16 cellular contexts compared by ENCODE assay signal in genomic region chr11:66221012-66221411, GRCh38. TPM values are rescaled to one million over a fixed set of nuclear protein-coding genes. Genes with fewer than 3 reads are reported as not detected.
DNase-seq lines count a peak whose midpoint lies in the region; ATAC-seq and TF ChIP-seq lines count a peak whose summit lies in the region.
"Had no signal": no experiment of that assay in that cellular context is flagged by ENCODE, and none has a peak within 500 bp of the region (broad histone marks: within the 10 kb centered on the region; RNA-seq: fewer than 3 reads in every experiment).

No MANE protein-coding gene starts in this region.

- no peaks in the 10 kb centered on the region for H3K27me3 Mint-ChIP-seq in activated CD4-positive, alpha-beta T cell treated with anti-CD3 and anti-CD28 coated beads, Interleukin-2, amount 10 ng/mL, durations not matched to agents 24 days and 14 days
- H3K27me3 Mint-ChIP-seq in activated naive CD8-positive, alpha-beta T cell treated with anti-CD3 and anti-CD28 coated beads, Interleukin-2, amount 10 ng/mL, durations not matched to agents 7 days and 5 days, result no peaks in the 10 kb centered on the region
- H3K27me3 Mint-ChIP-seq in natural killer cell (ENCODE audit: low read depth in 2 of 2), result no peaks in the 10 kb centered on the region

- TF ChIP-seq CTCF in GM13976 (IDR thresholded peaks at IDR 0.05; ENCODE audit: borderline replicate concordance, control extremely low read depth, extremely low read depth, insufficient read depth, missing control alignments) (no peak), natural killer cell (IDR thresholded peaks at IDR 0.05) (no peak)

- no peak for ATAC-seq in activated naive CD8-positive, alpha-beta T cell treated with anti-CD3 and anti-CD28 coated beads, Interleukin-2, amount 10 ng/mL, durations not matched to agents 7 days and 5 days (ENCODE audit: low read depth)
- no peak for ATAC-seq in natural killer cell
- no peak for ATAC-seq in GM18909 (IDR thresholded peaks at IDR 0.05; ENCODE audit: poor library complexity, unreplicated experiment)
- ATAC-seq: foreskin keratinocyte had no signal

- in situ Hi-C loops in GM13976 (cut with MboI; ENCODE audit: low sequenced_read_pairs, unreplicated experiment), result no loop called here

- intact Hi-C loops in activated CD4-positive, alpha-beta T cell treated with anti-CD3 and anti-CD28 coated beads, Interleukin-2, amount 10 ng/mL, durations not matched to agents 24 days and 14 days (cut with micrococcal nuclease), result no loop called here
- intact Hi-C loops in natural killer cell (cut with micrococcal nuclease), result loop anchor here (5.0 kb wide), 1 partner anchor 166 kb away; no protein-coding TSS in a partner anchor

- H3K9me3 Mint-ChIP-seq in activated CD4-positive, alpha-beta T cell treated with anti-CD3 and anti-CD28 coated beads, Interleukin-2, amount 10 ng/mL, durations not matched to agents 24 days and 14 days, result no peaks in the 10 kb centered on the region
- H3K9me3 Mint-ChIP-seq in activated naive CD8-positive, alpha-beta T cell treated with anti-CD3 and anti-CD28 coated beads, Interleukin-2, amount 10 ng/mL, durations not matched to agents 7 days and 5 days, result no peaks in the 10 kb centered on the region
- no peaks in the 10 kb centered on the region for H3K9me3 Mint-ChIP-seq in natural killer cell
- H3K9me3 Mint-ChIP-seq: neural crest cell had no signal

- DNase-seq in activated CD4-positive, alpha-beta T cell treated with anti-CD3 and anti-CD28 coated beads, Interleukin-2, amount 10 ng/mL, durations not matched to agents 24 days and 14 days, result no peak
- no peak for DNase-seq in activated CD4-positive, alpha-beta T cell treated with anti-CD3 and anti-CD28 coated beads for 4 hours
- DNase-seq in GM13976 (ENCODE audit: low spot score) (peak; percentile 4), natural killer cell (no peak), NCI-H2171 treated with DMSO at 0.1 percent for 48 hours (lab: John Stamatoyannopoulos, UW) (no peak), cerebellar cortex (ENCODE audit: low spot score) (no peak)
- DNase-seq in activated naive CD8-positive, alpha-beta T cell treated with anti-CD3 and anti-CD28 coated beads, Interleukin-2, amount 10 ng/mL, durations not matched to agents 7 days and 5 days, result peak; percentile 22
- DNase-seq: cortex of kidney, hypothalamus, kidney, MM.1S, NCI-H146, transverse colon had no signal

- POLR2A ChIA-PET in activated naive CD8-positive, alpha-beta T cell treated with anti-CD3 and anti-CD28 coated beads, Interleukin-2, amount 10 ng/mL, durations not matched to agents 7 days and 5 days (lab: Charles Lee), result no interaction called here

- H3K36me3 Mint-ChIP-seq in activated CD4-positive, alpha-beta T cell treated with anti-CD3 and anti-CD28 coated beads, Interleukin-2, amount 10 ng/mL, durations not matched to agents 24 days and 14 days (ENCODE audit: low read depth), result peaks cover 44% of the 10 kb centered on the region
- H3K36me3 Mint-ChIP-seq in activated naive CD8-positive, alpha-beta T cell treated with anti-CD3 and anti-CD28 coated beads, Interleukin-2, amount 10 ng/mL, durations not matched to agents 7 days and 5 days, result peaks cover 12% of the 10 kb centered on the region
- peaks cover 13% of the 10 kb centered on the region for H3K36me3 Mint-ChIP-seq in natural killer cell

- peaks cover 21% of the 10 kb centered on the region for H3K4me1 Mint-ChIP-seq in activated CD4-positive, alpha-beta T cell treated with anti-CD3 and anti-CD28 coated beads, Interleukin-2, amount 10 ng/mL, durations not matched to agents 24 days and 14 days
- peaks cover 22% of the 10 kb centered on the region for H3K4me1 Mint-ChIP-seq in activated naive CD8-positive, alpha-beta T cell treated with anti-CD3 and anti-CD28 coated beads, Interleukin-2, amount 10 ng/mL, durations not matched to agents 7 days and 5 days
- peaks cover 18 to 19% of the 10 kb centered on the region in 2 donors for H3K4me1 Mint-ChIP-seq in natural killer cell

- H3K4me3 Mint-ChIP-seq in activated CD4-positive, alpha-beta T cell treated with anti-CD3 and anti-CD28 coated beads, Interleukin-2, amount 10 ng/mL, durations not matched to agents 24 days and 14 days, result no peak overlapping the region
- H3K4me3 Mint-ChIP-seq in activated naive CD8-positive, alpha-beta T cell treated with anti-CD3 and anti-CD28 coated beads, Interleukin-2, amount 10 ng/mL, durations not matched to agents 7 days and 5 days, result no peak overlapping the region
- no peak overlapping the region for H3K4me3 Mint-ChIP-seq in natural killer cell
- H3K4me3 Mint-ChIP-seq: neural crest cell had no signal

- peak overlapping the region; percentile 40 for H3K27ac Mint-ChIP-seq in activated CD4-positive, alpha-beta T cell treated with anti-CD3 and anti-CD28 coated beads, Interleukin-2, amount 10 ng/mL, durations not matched to agents 24 days and 14 days
- H3K27ac Mint-ChIP-seq in activated naive CD8-positive, alpha-beta T cell treated with anti-CD3 and anti-CD28 coated beads, Interleukin-2, amount 10 ng/mL, durations not matched to agents 7 days and 5 days, result peak overlapping the region; percentile 54
- peak overlapping the region; percentile 93 to 96 for H3K27ac Mint-ChIP-seq in natural killer cell

RNA-seq across cellular contexts. Expression of gene KLC2, which starts 36.5 kb away (rescaled TPM):
- 56.6 and 57.0 TPM in 2 replicates for total RNA-seq in activated CD4-positive, alpha-beta T cell treated with anti-CD3 and anti-CD28 coated beads, Interleukin-2, amount 10 ng/mL, durations not matched to agents 24 days and 14 days
- total RNA-seq in activated naive CD8-positive, alpha-beta T cell treated with anti-CD3 and anti-CD28 coated beads, Interleukin-2, amount 10 ng/mL, durations not matched to agents 7 days and 5 days, result 10 to 100 TPM; 39.3 to 41.9 TPM
- 10 to 100 TPM; 22.9 to 32.0 (median 27.6) TPM for total RNA-seq in natural killer cell

RNA-seq across cellular contexts. Expression of gene RAB1B, which starts 47.4 kb away (rescaled TPM):
- total RNA-seq in activated CD4-positive, alpha-beta T cell treated with anti-CD3 and anti-CD28 coated beads, Interleukin-2, amount 10 ng/mL, durations not matched to agents 24 days and 14 days, result 117 and 123 TPM in 2 replicates
- 100 to 1,000 TPM; 136 to 145 TPM for total RNA-seq in activated naive CD8-positive, alpha-beta T cell treated with anti-CD3 and anti-CD28 coated beads, Interleukin-2, amount 10 ng/mL, durations not matched to agents 7 days and 5 days
- total RNA-seq in natural killer cell, result 100 to 1,000 TPM; 116 to 144 (median 132) TPM

RNA-seq across cellular contexts. Expression of gene CNIH2, which starts 57.0 kb away (rescaled TPM):
- 1.0 and 2.7 TPM in 2 replicates for total RNA-seq in activated CD4-positive, alpha-beta T cell treated with anti-CD3 and anti-CD28 coated beads, Interleukin-2, amount 10 ng/mL, durations not matched to agents 24 days and 14 days
- 1 to 10 TPM; 2.1 to 2.7 TPM for total RNA-seq in activated naive CD8-positive, alpha-beta T cell treated with anti-CD3 and anti-CD28 coated beads, Interleukin-2, amount 10 ng/mL, durations not matched to agents 7 days and 5 days
- 1 to 10 TPM; 6.3 to 8.8 (median 7.1) TPM for total RNA-seq in natural killer cell

Comparison
In these comparisons a context has a peak if more than half of its experiments do, and no peak if none do; other contexts are left out.
1. DNase-seq: peak in GM13976 (single experiment) and activated naive CD8-positive, alpha-beta T cell treated with anti-CD3 and anti-CD28 coated beads, Interleukin-2, amount 10 ng/mL, durations not matched to agents 7 days and 5 days (single experiment); none in activated CD4-positive, alpha-beta T cell treated with anti-CD3 and anti-CD28 coated beads, Interleukin-2, amount 10 ng/mL, durations not matched to agents 24 days and 14 days (single experiment), activated CD4-positive, alpha-beta T cell treated with anti-CD3 and anti-CD28 coated beads for 4 hours (0 of 2), natural killer cell (single experiment), NCI-H2171 treated with DMSO at 0.1 percent for 48 hours (single experiment) and cerebellar cortex (single experiment).
2. H3K27ac Mint-ChIP-seq: peak in every context shown above with its lines; median percentile 94 in natural killer cell; 54 in activated naive CD8-positive, alpha-beta T cell treated with anti-CD3 and anti-CD28 coated beads, Interleukin-2, amount 10 ng/mL, durations not matched to agents 7 days and 5 days; 40 in activated CD4-positive, alpha-beta T cell treated with anti-CD3 and anti-CD28 coated beads, Interleukin-2, amount 10 ng/mL, durations not matched to agents 24 days and 14 days.